2 cellular contexts compared by ENCODE assay signal in genomic region chr6:106710580-106710979, GRCh38.
TF ChIP-seq lines count a peak whose summit lies in the region.

No MANE protein-coding gene starts in this region.

TF ChIP-seq in GM23338, 12 proteins besides CTCF, POLR2A, EP300 and RAD21 (continued from another document):
- TF ChIP-seq REST (IDR thresholded peaks at IDR 0.05; ENCODE audit: unreplicated experiment): no peak
- TF ChIP-seq ZNF114 (CRISPR knock-in tag; IDR thresholded peaks at IDR 0.05): no peak
- TF ChIP-seq POLR2AphosphoS5 (IDR thresholded peaks at IDR 0.05; ENCODE audit: low read depth): no peak
- TF ChIP-seq ETS1 (IDR thresholded peaks at IDR 0.05): no peak
- TF ChIP-seq ZNF462 (CRISPR knock-in tag; IDR thresholded peaks at IDR 0.05): no peak
- TF ChIP-seq JUNB (IDR thresholded peaks at IDR 0.05; ENCODE audit: unreplicated experiment): no peak
- TF ChIP-seq NANOG (IDR thresholded peaks at IDR 0.05; ENCODE audit: borderline replicate concordance): no peak
- no peak for TF ChIP-seq CREB1 (CRISPR knock-in tag; IDR thresholded peaks at IDR 0.05; ENCODE audit: low read depth)
- no peak for TF ChIP-seq EZH2 (IDR thresholded peaks at IDR 0.05; ENCODE audit: low read depth, unreplicated experiment)
TF ChIP-seq in GM23338: peak in this region for 0.

TF ChIP-seq in K562, 482 proteins besides CTCF, POLR2A, EP300 and RAD21 (continued from another document):
- TF ChIP-seq NFE2 (IDR thresholded peaks at IDR 0.05; ENCODE audit: low read depth) (no peak), SMARCA5 (IDR thresholded peaks at IDR 0.05) (no peak), MAFG (tag; conservative IDR thresholded peaks at IDR 0.05) (0 out of 2 replicates have a peak, but pooled peaks have one; percentile 15), MEF2A (IDR thresholded peaks at IDR 0.05; ENCODE audit: control insufficient read depth, low read depth, low read length) (no peak), RREB1 (CRISPR knock-in tag; IDR thresholded peaks at IDR 0.05) (no peak), E2F3 (CRISPR knock-in tag; IDR thresholded peaks at IDR 0.05) (no peak)
